In the genomic region with DNA sequence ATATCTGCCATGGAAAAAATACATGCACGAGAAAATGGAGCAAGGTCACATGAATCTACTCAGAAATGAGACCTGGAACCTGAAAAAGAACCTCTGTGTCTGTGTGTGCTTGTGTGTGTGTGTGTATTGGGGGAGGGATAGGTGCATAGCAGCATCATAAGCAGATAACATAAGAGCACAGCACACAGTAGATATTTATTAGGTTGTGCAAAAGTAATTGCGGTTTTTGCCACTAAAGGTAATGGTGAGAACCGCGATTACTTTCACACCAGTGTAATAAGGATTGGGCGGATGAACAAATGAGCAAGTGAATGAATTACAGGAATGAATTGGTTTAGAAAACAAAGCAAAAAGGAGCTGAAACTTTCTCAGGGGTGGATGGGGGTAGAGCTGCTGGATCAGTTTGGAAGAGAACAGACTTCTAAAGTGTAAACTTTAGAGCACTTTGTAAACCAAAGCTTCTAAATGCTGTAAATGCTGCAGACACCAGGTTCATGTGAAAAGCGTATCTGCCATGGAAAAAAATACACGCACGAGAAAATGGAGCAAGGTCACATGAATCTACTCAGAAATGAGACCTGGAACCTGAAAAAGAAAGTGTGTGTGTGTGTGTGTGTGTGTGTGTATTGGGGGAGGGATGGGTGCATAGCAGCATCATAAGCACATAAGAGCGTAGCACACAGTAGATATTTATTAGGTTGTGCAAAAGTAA, we compare ENCODE assay signal across 8 cellular contexts.
DNase-seq lines count a peak whose midpoint lies in the region; ATAC-seq and TF ChIP-seq lines count a peak whose summit lies in the region.

No MANE protein-coding gene starts in this region.

- CTCF ChIA-PET in activated CD4-positive, alpha-beta T cell treated with anti-CD3 and anti-CD28 coated beads for 36 hours (lab: Charles Lee) = interaction anchor here (0.8 to 2.3 kb wide), 3 partner anchors 8 to 59 kb away, joined by 3 to 14 read pairs (median 5); no protein-coding TSS in a partner anchor
- CTCF ChIA-PET in WTC11 (lab: Charles Lee) = interaction anchor here (1.4 kb wide), 1 partner anchor 472 kb away, joined by 5 read pairs; no protein-coding TSS in a partner anchor

- H3K9me3 Mint-ChIP-seq in activated CD4-positive, alpha-beta T cell treated with anti-CD3 and anti-CD28 coated beads for 36 hours (ENCODE audit: low read depth) = peaks cover 1% of the 10 kb centered on the region
- H3K9me3 Mint-ChIP-seq in WTC11 = no peaks in the 10 kb centered on the region

- H3K4me1 Mint-ChIP-seq in activated CD4-positive, alpha-beta T cell treated with anti-CD3 and anti-CD28 coated beads for 36 hours = peaks cover 65% of the 10 kb centered on the region
- peaks cover 45% of the 10 kb centered on the region for H3K4me1 Mint-ChIP-seq in WTC11

- H3K27ac ChIP-seq in layer of hippocampus (ENCODE audit: low read depth, low read length) (peak overlapping the region; percentile 63), temporal lobe (ENCODE audit: low read depth, low read length) (peak overlapping the region; percentile 93)

- no peak for TF ChIP-seq CTCF in WTC11 (IDR thresholded peaks at IDR 0.05)

- peaks cover 2% of the 10 kb centered on the region for H3K36me3 Mint-ChIP-seq in activated CD4-positive, alpha-beta T cell treated with anti-CD3 and anti-CD28 coated beads for 36 hours (ENCODE audit: low read depth)
- no peaks in the 10 kb centered on the region for H3K36me3 Mint-ChIP-seq in WTC11

- DNase-seq in activated CD4-positive, alpha-beta T cell treated with anti-CD3 and anti-CD28 coated beads for 36 hours = peak; percentile 25
- DNase-seq in activated CD4-positive, alpha-beta T cell treated with anti-CD3 and anti-CD28 coated beads for 4 hours = no peak
- DNase-seq in WTC11 (ENCODE audit: low spot score) (no peak), DMS 273 (lab: John Stamatoyannopoulos, UW; ENCODE audit: unreplicated experiment) (no peak), NCI-H510A (lab: John Stamatoyannopoulos, UW) (no peak), NCI-H446 treated with DMSO at 0.1 percent for 48 hours (lab: John Stamatoyannopoulos, UW) (no peak)

- H3K27ac Mint-ChIP-seq in activated CD4-positive, alpha-beta T cell treated with anti-CD3 and anti-CD28 coated beads for 36 hours = peak overlapping the region; percentile 85
- peak overlapping the region; percentile 90 for H3K27ac Mint-ChIP-seq in WTC11

- no peaks in the 10 kb centered on the region for H3K27me3 ChIP-seq in layer of hippocampus (ENCODE audit: control insufficient read depth, insufficient read depth, low read length)

- peak; percentile 46 for ATAC-seq in activated CD4-positive, alpha-beta T cell treated with anti-CD3 and anti-CD28 coated beads for 36 hours
- ATAC-seq in WTC11 = no peak

- POLR2A ChIA-PET in activated CD4-positive, alpha-beta T cell treated with anti-CD3 and anti-CD28 coated beads for 36 hours (lab: Charles Lee) = interaction anchor here (0.6 to 1.2 kb wide), 3 partner anchors 9 to 350 kb away, joined by 3 to 5 read pairs (median 3); no protein-coding TSS in a partner anchor
- POLR2A ChIA-PET in WTC11 (lab: Charles Lee) = interaction anchor here (1.0 kb wide), 1 partner anchor 360 kb away, joined by 6 read pairs; no protein-coding TSS in a partner anchor

- intact Hi-C loops in activated CD4-positive, alpha-beta T cell treated with anti-CD3 and anti-CD28 coated beads for 36 hours (cut with DNase I, micrococcal nuclease) = no loop called here

- H3K4me3 Mint-ChIP-seq in activated CD4-positive, alpha-beta T cell treated with anti-CD3 and anti-CD28 coated beads for 36 hours = no peak overlapping the region
- H3K4me3 Mint-ChIP-seq in WTC11 = no peak overlapping the region

- no peaks in the 10 kb centered on the region for H3K27me3 Mint-ChIP-seq in activated CD4-positive, alpha-beta T cell treated with anti-CD3 and anti-CD28 coated beads for 36 hours
- peaks cover 14% of the 10 kb centered on the region for H3K27me3 Mint-ChIP-seq in WTC11 (ENCODE audit: low read depth)

TF ChIP-seq in WTC11, 78 proteins besides CTCF, POLR2A, EP300 and RAD21 (continues in another document):
- TF ChIP-seq, protein P1, sequence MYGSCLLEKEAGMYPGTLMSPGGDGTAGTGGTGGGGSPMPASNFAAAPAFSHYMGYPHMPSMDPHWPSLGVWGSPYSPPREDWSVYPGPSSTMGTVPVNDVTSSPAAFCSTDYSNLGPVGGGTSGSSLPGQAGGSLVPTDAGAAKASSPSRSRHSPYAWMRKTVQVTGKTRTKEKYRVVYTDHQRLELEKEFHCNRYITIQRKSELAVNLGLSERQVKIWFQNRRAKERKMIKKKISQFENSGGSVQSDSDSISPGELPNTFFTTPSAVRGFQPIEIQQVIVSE (CRISPR knock-in tag; IDR thresholded peaks at IDR 0.05; ENCODE audit: borderline replicate concordance) = no peak
- TF ChIP-seq ETV6 (CRISPR knock-in tag; IDR thresholded peaks at IDR 0.05) (no peak), NR2C2 (CRISPR knock-in tag; IDR thresholded peaks at IDR 0.05) (no peak), PRRX2 (CRISPR knock-in tag; IDR thresholded peaks at IDR 0.05) (no peak), NFE2L1 (CRISPR knock-in tag; IDR thresholded peaks at IDR 0.05) (no peak), ELF4 (CRISPR knock-in tag; IDR thresholded peaks at IDR 0.05; ENCODE audit: low read depth) (no peak)
- TF ChIP-seq, protein P2, sequence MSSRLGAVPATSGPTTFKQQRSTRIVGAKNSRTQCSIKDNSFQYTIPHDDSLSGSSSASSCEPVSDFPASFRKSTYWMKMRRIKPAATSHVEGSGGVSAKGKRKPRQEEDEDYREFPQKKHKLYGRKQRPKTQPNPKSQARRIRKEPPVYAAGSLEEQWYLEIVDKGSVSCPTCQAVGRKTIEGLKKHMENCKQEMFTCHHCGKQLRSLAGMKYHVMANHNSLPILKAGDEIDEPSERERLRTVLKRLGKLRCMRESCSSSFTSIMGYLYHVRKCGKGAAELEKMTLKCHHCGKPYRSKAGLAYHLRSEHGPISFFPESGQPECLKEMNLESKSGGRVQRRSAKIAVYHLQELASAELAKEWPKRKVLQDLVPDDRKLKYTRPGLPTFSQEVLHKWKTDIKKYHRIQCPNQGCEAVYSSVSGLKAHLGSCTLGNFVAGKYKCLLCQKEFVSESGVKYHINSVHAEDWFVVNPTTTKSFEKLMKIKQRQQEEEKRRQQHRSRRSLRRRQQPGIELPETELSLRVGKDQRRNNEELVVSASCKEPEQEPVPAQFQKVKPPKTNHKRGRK (CRISPR knock-in tag; IDR thresholded peaks at IDR 0.05; ENCODE audit: borderline replicate concordance) = no peak
- TF ChIP-seq, protein P3, sequence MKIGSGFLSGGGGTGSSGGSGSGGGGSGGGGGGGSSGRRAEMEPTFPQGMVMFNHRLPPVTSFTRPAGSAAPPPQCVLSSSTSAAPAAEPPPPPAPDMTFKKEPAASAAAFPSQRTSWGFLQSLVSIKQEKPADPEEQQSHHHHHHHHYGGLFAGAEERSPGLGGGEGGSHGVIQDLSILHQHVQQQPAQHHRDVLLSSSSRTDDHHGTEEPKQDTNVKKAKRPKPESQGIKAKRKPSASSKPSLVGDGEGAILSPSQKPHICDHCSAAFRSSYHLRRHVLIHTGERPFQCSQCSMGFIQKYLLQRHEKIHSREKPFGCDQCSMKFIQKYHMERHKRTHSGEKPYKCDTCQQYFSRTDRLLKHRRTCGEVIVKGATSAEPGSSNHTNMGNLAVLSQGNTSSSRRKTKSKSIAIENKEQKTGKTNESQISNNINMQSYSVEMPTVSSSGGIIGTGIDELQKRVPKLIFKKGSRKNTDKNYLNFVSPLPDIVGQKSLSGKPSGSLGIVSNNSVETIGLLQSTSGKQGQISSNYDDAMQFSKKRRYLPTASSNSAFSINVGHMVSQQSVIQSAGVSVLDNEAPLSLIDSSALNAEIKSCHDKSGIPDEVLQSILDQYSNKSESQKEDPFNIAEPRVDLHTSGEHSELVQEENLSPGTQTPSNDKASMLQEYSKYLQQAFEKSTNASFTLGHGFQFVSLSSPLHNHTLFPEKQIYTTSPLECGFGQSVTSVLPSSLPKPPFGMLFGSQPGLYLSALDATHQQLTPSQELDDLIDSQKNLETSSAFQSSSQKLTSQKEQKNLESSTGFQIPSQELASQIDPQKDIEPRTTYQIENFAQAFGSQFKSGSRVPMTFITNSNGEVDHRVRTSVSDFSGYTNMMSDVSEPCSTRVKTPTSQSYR (CRISPR knock-in tag; IDR thresholded peaks at IDR 0.05) = no peak
- TF ChIP-seq, protein P4, sequence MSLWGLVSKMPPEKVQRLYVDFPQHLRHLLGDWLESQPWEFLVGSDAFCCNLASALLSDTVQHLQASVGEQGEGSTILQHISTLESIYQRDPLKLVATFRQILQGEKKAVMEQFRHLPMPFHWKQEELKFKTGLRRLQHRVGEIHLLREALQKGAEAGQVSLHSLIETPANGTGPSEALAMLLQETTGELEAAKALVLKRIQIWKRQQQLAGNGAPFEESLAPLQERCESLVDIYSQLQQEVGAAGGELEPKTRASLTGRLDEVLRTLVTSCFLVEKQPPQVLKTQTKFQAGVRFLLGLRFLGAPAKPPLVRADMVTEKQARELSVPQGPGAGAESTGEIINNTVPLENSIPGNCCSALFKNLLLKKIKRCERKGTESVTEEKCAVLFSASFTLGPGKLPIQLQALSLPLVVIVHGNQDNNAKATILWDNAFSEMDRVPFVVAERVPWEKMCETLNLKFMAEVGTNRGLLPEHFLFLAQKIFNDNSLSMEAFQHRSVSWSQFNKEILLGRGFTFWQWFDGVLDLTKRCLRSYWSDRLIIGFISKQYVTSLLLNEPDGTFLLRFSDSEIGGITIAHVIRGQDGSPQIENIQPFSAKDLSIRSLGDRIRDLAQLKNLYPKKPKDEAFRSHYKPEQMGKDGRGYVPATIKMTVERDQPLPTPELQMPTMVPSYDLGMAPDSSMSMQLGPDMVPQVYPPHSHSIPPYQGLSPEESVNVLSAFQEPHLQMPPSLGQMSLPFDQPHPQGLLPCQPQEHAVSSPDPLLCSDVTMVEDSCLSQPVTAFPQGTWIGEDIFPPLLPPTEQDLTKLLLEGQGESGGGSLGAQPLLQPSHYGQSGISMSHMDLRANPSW (CRISPR knock-in tag; conservative IDR thresholded peaks at IDR 0.05; ENCODE audit: low read depth) = no peak
- TF ChIP-seq, protein P5, sequence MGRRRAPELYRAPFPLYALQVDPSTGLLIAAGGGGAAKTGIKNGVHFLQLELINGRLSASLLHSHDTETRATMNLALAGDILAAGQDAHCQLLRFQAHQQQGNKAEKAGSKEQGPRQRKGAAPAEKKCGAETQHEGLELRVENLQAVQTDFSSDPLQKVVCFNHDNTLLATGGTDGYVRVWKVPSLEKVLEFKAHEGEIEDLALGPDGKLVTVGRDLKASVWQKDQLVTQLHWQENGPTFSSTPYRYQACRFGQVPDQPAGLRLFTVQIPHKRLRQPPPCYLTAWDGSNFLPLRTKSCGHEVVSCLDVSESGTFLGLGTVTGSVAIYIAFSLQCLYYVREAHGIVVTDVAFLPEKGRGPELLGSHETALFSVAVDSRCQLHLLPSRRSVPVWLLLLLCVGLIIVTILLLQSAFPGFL (CRISPR knock-in tag; IDR thresholded peaks at IDR 0.05; ENCODE audit: borderline replicate concordance) = no peak
- TF ChIP-seq, protein P6, sequence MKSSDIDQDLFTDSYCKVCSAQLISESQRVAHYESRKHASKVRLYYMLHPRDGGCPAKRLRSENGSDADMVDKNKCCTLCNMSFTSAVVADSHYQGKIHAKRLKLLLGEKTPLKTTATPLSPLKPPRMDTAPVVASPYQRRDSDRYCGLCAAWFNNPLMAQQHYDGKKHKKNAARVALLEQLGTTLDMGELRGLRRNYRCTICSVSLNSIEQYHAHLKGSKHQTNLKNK (CRISPR knock-in tag; IDR thresholded peaks at IDR 0.05) = no peak
